ENCODE assay signal across 15 cellular contexts in the genomic region with DNA sequence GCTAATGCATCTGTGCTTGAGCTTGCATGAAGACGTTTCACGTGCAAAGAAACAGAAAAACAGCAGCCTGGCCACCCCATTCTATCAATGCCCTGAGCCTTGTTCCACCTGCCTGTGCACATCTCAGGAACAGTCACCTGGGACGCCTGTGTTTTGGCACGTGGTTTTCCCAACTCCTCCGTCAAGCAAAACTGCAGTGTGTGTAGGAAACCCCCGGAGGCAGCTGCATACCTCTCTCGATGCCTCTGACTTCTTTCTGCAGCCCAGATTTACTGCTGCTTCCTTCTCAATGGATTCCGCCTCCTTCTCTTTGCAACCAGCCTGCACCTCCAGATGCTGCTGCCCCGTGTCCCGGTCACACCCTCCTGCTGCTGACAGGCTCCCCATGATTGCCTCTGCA.
DNase-seq lines count a peak whose midpoint lies in the region; ATAC-seq and TF ChIP-seq lines count a peak whose summit lies in the region.
"Had no signal": no experiment of that assay in that cellular context is flagged by ENCODE, and none has a peak within 500 bp of the region (broad histone marks: within the 10 kb centered on the region; RNA-seq: fewer than 3 reads in every experiment).

No MANE protein-coding gene starts in this region.

- peaks cover 23% of the 10 kb centered on the region for H3K4me1 Mint-ChIP-seq in endodermal cell

- H3K9me3 Mint-ChIP-seq in endodermal cell, result peaks cover under 1% of the 10 kb centered on the region

- no peak overlapping the region for H3K4me3 Mint-ChIP-seq in endodermal cell
- H3K4me3 Mint-ChIP-seq: CD4-positive, CD25-positive, alpha-beta regulatory T cell; H9 had no signal

- no peaks in the 10 kb centered on the region for H3K9me2 ChIP-seq in neural cell (ENCODE audit: insufficient read depth, low read length)

- H3K79me2 ChIP-seq in neural cell (replicated peaks; ENCODE audit: insufficient read depth, low read length), result no peaks in the 10 kb centered on the region

- 73 to 82% methylated on average over 9 to 10 of the region's 10 CpGs for WGBS in endodermal cell (ENCODE audit: insufficient coverage in 1 of 2, insufficient read length in 1 of 2), 2 experiments

- H2AFZ ChIP-seq in neural cell (ENCODE audit: low read depth, low read length), result no peak overlapping the region
- H2AFZ ChIP-seq: GM23248 had no signal

- H3K9me3 ChIP-seq in endodermal cell (ENCODE audit: control insufficient read depth, low read length) (no peaks in the 10 kb centered on the region), neural cell (ENCODE audit: low read length) (peaks cover 4% of the 10 kb centered on the region)

- no peak for TF ChIP-seq RAD21 in neural cell (conservative IDR thresholded peaks at IDR 0.05)

- DNase-seq in NCI-H2171 treated with DMSO at 0.1 percent for 48 hours (lab: John Stamatoyannopoulos, UW) (peak; percentile 32), NCI-H2171 (lab: John Stamatoyannopoulos, UW) (no peak), endodermal cell (peak; percentile 66), NAMALWA (ENCODE audit: low spot score) (no peak)
- DNase-seq: Calu3; CD4-positive, CD25-positive, alpha-beta regulatory T cell; DMS 273 treated with DMSO at 0.1 percent for 48 hours; DMS79; GM23248; H9 had no signal

- TF ChIP-seq CTCF in endodermal cell (conservative IDR thresholded peaks at IDR 0.05) (peak; percentile 17), neural cell (IDR thresholded peaks at IDR 0.05; ENCODE audit: poor library complexity, severe bottlenecking) (peak; percentile 22)

- no peak overlapping the region for H3K4me2 ChIP-seq in neural cell (ENCODE audit: low read length)

- no peak for TF ChIP-seq EP300 in neural cell (conservative IDR thresholded peaks at IDR 0.05; ENCODE audit: poor library complexity, severe bottlenecking)

- H3K36me3 Mint-ChIP-seq in endodermal cell (ENCODE audit: low read depth), result no peaks in the 10 kb centered on the region
- H3K36me3 Mint-ChIP-seq: CD4-positive, CD25-positive, alpha-beta regulatory T cell had no signal

- H3K27me3 Mint-ChIP-seq in endodermal cell (ENCODE audit: insufficient read depth), result peaks cover 47% of the 10 kb centered on the region

- no peaks in the 10 kb centered on the region for H4K20me1 ChIP-seq in neural cell (ENCODE audit: insufficient read depth)

- ATAC-seq in GM18498 (IDR thresholded peaks at IDR 0.05; ENCODE audit: unreplicated experiment), result no peak
- no peak for ATAC-seq in GM21529 (IDR thresholded peaks at IDR 0.05; ENCODE audit: unreplicated experiment)
- ATAC-seq: K562 had no signal

- no peaks in the 10 kb centered on the region for H3K4me1 ChIP-seq in endodermal cell (ENCODE audit: control insufficient read depth, insufficient read depth, low read length)

- H3F3A ChIP-seq in neural cell (ENCODE audit: insufficient read depth, low read length, poor library complexity, severe bottlenecking), result no peaks in the 10 kb centered on the region

- H3K9ac ChIP-seq in endodermal cell (ENCODE audit: extremely low read depth, low read length, poor library complexity, severe bottlenecking) (no peak overlapping the region), neural cell (ENCODE audit: low read length) (no peak overlapping the region)
- H3K9ac ChIP-seq: GM23248 had no signal

- H3K4me3 ChIP-seq in endodermal cell (ENCODE audit: low read length) (no peak overlapping the region), neural cell (ENCODE audit: low read length) (no peak overlapping the region)
- H3K4me3 ChIP-seq: GM23248, K562 had no signal

- H3K27ac ChIP-seq in endodermal cell (ENCODE audit: low read depth, low read length) (no peak overlapping the region), neural cell (ENCODE audit: low read length) (no peak overlapping the region)
- H3K27ac ChIP-seq: 22Rv1, GM23248 had no signal

- no peak overlapping the region for H3K27ac Mint-ChIP-seq in endodermal cell
- H3K27ac Mint-ChIP-seq: CD4-positive, CD25-positive, alpha-beta regulatory T cell; H9 had no signal

- peaks cover 13% of the 10 kb centered on the region for H3K27me3 ChIP-seq in endodermal cell (ENCODE audit: control insufficient read depth, insufficient read depth, low read length, poor library complexity, severe bottlenecking)
- H3K27me3 ChIP-seq in neural cell (ENCODE audit: insufficient read depth, low read depth, low read length), result no peaks in the 10 kb centered on the region

- H3K36me3 ChIP-seq in endodermal cell (ENCODE audit: control insufficient read depth, insufficient read depth, low read length) (no peaks in the 10 kb centered on the region), neural cell (ENCODE audit: insufficient read depth, low read length) (no peaks in the 10 kb centered on the region)

TF ChIP-seq in neural cell, 6 proteins besides CTCF, POLR2A, EP300 and RAD21:
- TF ChIP-seq REST (IDR thresholded peaks at IDR 0.05; ENCODE audit: borderline replicate concordance) (no peak), MXI1 (conservative IDR thresholded peaks at IDR 0.05; ENCODE audit: poor library complexity, severe bottlenecking) (no peak), EZH2 (IDR thresholded peaks at IDR 0.05; ENCODE audit: borderline replicate concordance, insufficient read depth, low read length, poor library complexity, severe bottlenecking) (no peak), TAF1 (IDR thresholded peaks at IDR 0.05; ENCODE audit: low read depth) (no peak), SMC3 (conservative IDR thresholded peaks at IDR 0.05; ENCODE audit: poor library complexity) (no peak), POLR2AphosphoS5 (IDR thresholded peaks at IDR 0.05) (no peak)
TF ChIP-seq in neural cell: peak in this region for 0.

Comparison
In these comparisons a context has a peak if more than half of its experiments do, and no peak if none do; other contexts are left out.
1. DNase-seq: peak in NCI-H2171 treated with DMSO at 0.1 percent for 48 hours (single experiment) and endodermal cell (single experiment); none in NCI-H2171 (single experiment) and NAMALWA (single experiment).